10 cellular contexts compared by ENCODE assay signal in genomic region chr22:50548046-50548912, GRCh38. TPM values are rescaled to one million over a fixed set of nuclear protein-coding genes. Genes with fewer than 3 reads are reported as not detected.
A peak's percentile ranks its signal among the peaks of the same experiment; 100 is the strongest.
DNase-seq lines count a peak whose midpoint lies in the region; ATAC-seq and TF ChIP-seq lines count a peak whose summit lies in the region.
"Had no signal": no experiment of that assay in that cellular context is flagged by ENCODE, and none has a peak within 500 bp of the region (broad histone marks: within the 10 kb centered on the region; RNA-seq: fewer than 3 reads in every experiment).

No MANE protein-coding gene starts in this region.

- H4K5ac ChIP-seq in mesendoderm (ENCODE audit: low read length) = no peak overlapping the region

- H3K23ac ChIP-seq in mesendoderm (ENCODE audit: low read length) = no peak overlapping the region

- peaks cover 0 to 48% (median 21%) of the 10 kb centered on the region in 4 donors for H3K4me1 Mint-ChIP-seq in CD4-positive, CD25-positive, alpha-beta regulatory T cell
- H3K4me1 Mint-ChIP-seq in activated naive CD8-positive, alpha-beta T cell (ENCODE audit: low read depth) = peaks cover 40% of the 10 kb centered on the region
- H3K4me1 Mint-ChIP-seq in natural killer cell treated with Interleukin-12 subunit alpha and Interleukin-12 subunit beta and Interleukin-15 and Interleukin-18, amount 100 ng/mL, for 72 hours (ENCODE audit: low read depth in 2 of 2) = peaks cover 26 to 32% of the 10 kb centered on the region in 2 donors

- intact Hi-C loops in OCI-LY7 (cut with micrococcal nuclease; ENCODE audit: unreplicated experiment) = loop anchor here (2.0 kb wide), 1 partner anchor 73 kb away; no protein-coding TSS in a partner anchor

- no peak overlapping the region for H3K56ac ChIP-seq in mesendoderm (ENCODE audit: low read length)

- no peaks in the 10 kb centered on the region for H3K9me2 ChIP-seq in OCI-LY7 (ENCODE audit: insufficient read depth, low read length)

- H3K27me3 Mint-ChIP-seq in CD4-positive, CD25-positive, alpha-beta regulatory T cell = no peaks in the 10 kb centered on the region
- no peaks in the 10 kb centered on the region for H3K27me3 Mint-ChIP-seq in activated naive CD8-positive, alpha-beta T cell
- no peaks in the 10 kb centered on the region for H3K27me3 Mint-ChIP-seq in natural killer cell treated with Interleukin-12 subunit alpha and Interleukin-12 subunit beta and Interleukin-15 and Interleukin-18, amount 100 ng/mL, for 72 hours

- H3K4me3 Mint-ChIP-seq in CD4-positive, CD25-positive, alpha-beta regulatory T cell = peak overlapping the region; percentile 67 to 80 (median 74)
- peak overlapping the region; percentile 75 for H3K4me3 Mint-ChIP-seq in activated naive CD8-positive, alpha-beta T cell
- peak overlapping the region; percentile 30 for H3K4me3 Mint-ChIP-seq in natural killer cell treated with Interleukin-12 subunit alpha and Interleukin-12 subunit beta and Interleukin-15 and Interleukin-18, amount 100 ng/mL, for 72 hours

- BruUV-seq in OCI-LY7 (replicated peaks; lab: Mats Ljungman, UMichigan) = no TSS peak

- H3K4me2 ChIP-seq in OCI-LY7 (ENCODE audit: low read length) (peak overlapping the region; percentile 59), mesendoderm (ENCODE audit: low read length) (no peak overlapping the region)

- POLR2A ChIA-PET in OCI-LY7 (lab: Charles Lee) = interaction anchor here (0.5 to 1.8 kb wide), 5 partner anchors 8 to 39 kb away, joined by 3 to 9 read pairs (median 3); no protein-coding TSS in a partner anchor

- H2BK120ac ChIP-seq in mesendoderm (ENCODE audit: low read depth, low read length) = no peak overlapping the region

- no peaks in the 10 kb centered on the region for H4K20me1 ChIP-seq in OCI-LY7 (ENCODE audit: insufficient read depth, low read length)

- H2BK15ac ChIP-seq in mesendoderm (replicated peaks; ENCODE audit: low read depth) = no peak overlapping the region

- in situ Hi-C loops in ACHN (cut with HindIII; ENCODE audit: low pct_ligation_motif_present, low pct_unique_long_range_greater_than_20kb, low sequenced_read_pairs) = no loop called here

- H3K18ac ChIP-seq in mesendoderm (ENCODE audit: low read length) = no peak overlapping the region

- H3K9me3 Mint-ChIP-seq in CD4-positive, CD25-positive, alpha-beta regulatory T cell = no peaks in the 10 kb centered on the region
- H3K9me3 Mint-ChIP-seq in activated naive CD8-positive, alpha-beta T cell (ENCODE audit: low read depth) = no peaks in the 10 kb centered on the region
- no peaks in the 10 kb centered on the region for H3K9me3 Mint-ChIP-seq in natural killer cell treated with Interleukin-12 subunit alpha and Interleukin-12 subunit beta and Interleukin-15 and Interleukin-18, amount 100 ng/mL, for 72 hours

- TF ChIP-seq CTCF in OCI-LY7 (conservative IDR thresholded peaks at IDR 0.05; ENCODE audit: low read length) = 0 out of 2 replicates have a peak, but pooled peaks have one; percentile 35

- CTCF ChIA-PET in OCI-LY7 (lab: Charles Lee; ENCODE audit: unreplicated experiment) = interaction anchor here (0.5 to 0.9 kb wide), 2 partner anchors 15 to 69 kb away, joined by 3 to 5 read pairs; partner anchors contain the start of gene SYCE3

- peak overlapping the region; percentile 83 for H3K27ac ChIP-seq in CD4-positive, CD25-positive, alpha-beta regulatory T cell (ENCODE audit: insufficient read depth, low read length, poor library complexity, severe bottlenecking)
- H3K27ac ChIP-seq in OCI-LY7 (ENCODE audit: low read depth, low read length, poor library complexity, severe bottlenecking) = no peak overlapping the region
- H3K27ac ChIP-seq in mesendoderm (ENCODE audit: low read depth, low read length) = no peak overlapping the region

- H3K4ac ChIP-seq in mesendoderm (ENCODE audit: low read depth, low read length) = no peak overlapping the region

- H2BK5ac ChIP-seq in mesendoderm (ENCODE audit: low read length) = no peak overlapping the region

- H3K27ac Mint-ChIP-seq in CD4-positive, CD25-positive, alpha-beta regulatory T cell = peak overlapping the region; percentile 72 to 92 (median 92)
- peak overlapping the region; percentile 64 for H3K27ac Mint-ChIP-seq in activated naive CD8-positive, alpha-beta T cell
- H3K27ac Mint-ChIP-seq in natural killer cell treated with Interleukin-12 subunit alpha and Interleukin-12 subunit beta and Interleukin-15 and Interleukin-18, amount 100 ng/mL, for 72 hours = peak overlapping the region; percentile 56 to 78

- no CpG with 5 or more reads among the region's 56 CpGs for WGBS in mesendoderm (ENCODE audit: extremely low coverage, insufficient coverage, low lambda C conversion rate)

- no peak overlapping the region for H4K8ac ChIP-seq in mesendoderm (ENCODE audit: low read depth, low read length)

- no peaks in the 10 kb centered on the region for H3K9me3 ChIP-seq in CD4-positive, CD25-positive, alpha-beta regulatory T cell (ENCODE audit: control insufficient read depth in 2 of 2, low read length in 2 of 2)
- H3K9me3 ChIP-seq in OCI-LY7 (ENCODE audit: low read length) = no peaks in the 10 kb centered on the region

- no peaks in the 10 kb centered on the region for H3K79me1 ChIP-seq in mesendoderm (ENCODE audit: low read length)

- H3K4me3 ChIP-seq in CD4-positive, CD25-positive, alpha-beta regulatory T cell (ENCODE audit: low read depth, low read length) = no peak overlapping the region
- H3K4me3 ChIP-seq in OCI-LY7 (ENCODE audit: low read depth, low read length, poor library complexity, severe bottlenecking) (no peak overlapping the region), mesendoderm (ENCODE audit: low read length) (no peak overlapping the region)

- peak overlapping the region; percentile 51 for H2AFZ ChIP-seq in OCI-LY7 (ENCODE audit: low read length)

- ATAC-seq in CD4-positive, CD25-positive, alpha-beta regulatory T cell (ENCODE audit: low read depth in 2 of 2) = peak; percentile 61 to 66
- peak; percentile 45 to 59 for ATAC-seq in natural killer cell treated with Interleukin-12 subunit alpha and Interleukin-12 subunit beta and Interleukin-15 and Interleukin-18, amount 100 ng/mL, for 72 hours
- no peak for ATAC-seq in HG02798 (IDR thresholded peaks at IDR 0.05; ENCODE audit: poor library complexity, unreplicated experiment)

- H3K36me3 Mint-ChIP-seq in CD4-positive, CD25-positive, alpha-beta regulatory T cell = no peaks in the 10 kb centered on the region
- no peaks in the 10 kb centered on the region for H3K36me3 Mint-ChIP-seq in activated naive CD8-positive, alpha-beta T cell
- no peaks in the 10 kb centered on the region for H3K36me3 Mint-ChIP-seq in natural killer cell treated with Interleukin-12 subunit alpha and Interleukin-12 subunit beta and Interleukin-15 and Interleukin-18, amount 100 ng/mL, for 72 hours

- no peaks in the 10 kb centered on the region for H3K27me3 ChIP-seq in CD4-positive, CD25-positive, alpha-beta regulatory T cell (ENCODE audit: control insufficient read depth, insufficient read depth, low read length)
- H3K27me3 ChIP-seq in mesendoderm (ENCODE audit: insufficient read depth, low read length, poor library complexity) = no peaks in the 10 kb centered on the region

- H3K4me1 ChIP-seq in CD4-positive, CD25-positive, alpha-beta regulatory T cell (ENCODE audit: control insufficient read depth, insufficient read depth, low read length, poor library complexity, severe bottlenecking) = peaks cover 52% of the 10 kb centered on the region
- H3K4me1 ChIP-seq in OCI-LY7 (ENCODE audit: insufficient read depth, low read length, poor library complexity, severe bottlenecking) = peaks cover 35% of the 10 kb centered on the region
- H3K4me1 ChIP-seq in mesendoderm (ENCODE audit: control insufficient read depth, low read depth, low read length) = no peaks in the 10 kb centered on the region

- DNase-seq in CD4-positive, CD25-positive, alpha-beta regulatory T cell = peak; percentile 53 to 77 (median 69)
- DNase-seq in OCI-LY7 (ENCODE audit: low spot score) (peak; percentile 41), NCI-H128 (lab: John Stamatoyannopoulos, UW; ENCODE audit: unreplicated experiment) (no peak), ACHN (no peak), mesendoderm (no peak)
- DNase-seq in natural killer cell treated with Interleukin-12 subunit alpha and Interleukin-12 subunit beta and Interleukin-15 and Interleukin-18, amount 100 ng/mL, for 72 hours (ENCODE audit: low spot score) = peak; percentile 79
- DNase-seq: kidney glomerular epithelial cell, NCI-H510A had no signal

- H3K79me2 ChIP-seq in OCI-LY7 (ENCODE audit: insufficient read depth, low read depth, low read length) (no peaks in the 10 kb centered on the region), mesendoderm (ENCODE audit: control insufficient read depth, insufficient read depth, low read length) (no peaks in the 10 kb centered on the region)

- H3K36me3 ChIP-seq in CD4-positive, CD25-positive, alpha-beta regulatory T cell (ENCODE audit: control insufficient read depth, insufficient read depth, low read length) = no peaks in the 10 kb centered on the region
- no peaks in the 10 kb centered on the region for H3K36me3 ChIP-seq in OCI-LY7 (ENCODE audit: insufficient read depth, low read length)
- H3K36me3 ChIP-seq in mesendoderm (ENCODE audit: control insufficient read depth, insufficient read depth, low read length) = no peaks in the 10 kb centered on the region

- H3K9ac ChIP-seq in mesendoderm (ENCODE audit: low read length) = no peak overlapping the region

- H2AK5ac ChIP-seq in mesendoderm (ENCODE audit: low read length) = no peak overlapping the region

RNA-seq across cellular contexts. Expression of gene KLHDC7B, which starts 2.6 kb away (rescaled TPM):
- total RNA-seq in CD4-positive, CD25-positive, alpha-beta regulatory T cell = 5.9 TPM
- polyA plus RNA-seq in CD4-positive, CD25-positive, alpha-beta regulatory T cell = 10 to 100 TPM in 1 of 4 donors, 1 to 10 TPM in 3; 5.6 to 11.7 (median 8.4) TPM
- 0.08 and 0.25 TPM in 2 replicates for total RNA-seq in OCI-LY7 (2014; rRNA removed; shearing (Covaris generic))
- total RNA-seq in OCI-LY7 (2022) = 0.31 and 0.46 TPM in 2 replicates
- total RNA-seq in natural killer cell treated with Interleukin-12 subunit alpha and Interleukin-12 subunit beta and Interleukin-15 and Interleukin-18, amount 100 ng/mL, for 72 hours = 10 to 100 TPM in 1 of 2 donors, 1 to 10 TPM in 1; 6.5 to 15.2 TPM
- polyA plus RNA-seq in mesendoderm (2013, experiment 1 of 2) = 0.07 TPM
- 0.04 TPM for polyA plus RNA-seq in mesendoderm (2013, experiment 2 of 2)

RNA-seq across cellular contexts. Expression of gene SYCE3, which starts 14.4 kb away (rescaled TPM):
- not detected for total RNA-seq in CD4-positive, CD25-positive, alpha-beta regulatory T cell
- not detected for polyA plus RNA-seq in CD4-positive, CD25-positive, alpha-beta regulatory T cell
- total RNA-seq in OCI-LY7 (2014; rRNA removed; shearing (Covaris generic)) = not detected in 2 replicates
- not detected in 2 replicates for total RNA-seq in OCI-LY7 (2022)
- total RNA-seq in natural killer cell treated with Interleukin-12 subunit alpha and Interleukin-12 subunit beta and Interleukin-15 and Interleukin-18, amount 100 ng/mL, for 72 hours = not detected
- 0.21 TPM for polyA plus RNA-seq in mesendoderm (2013, experiment 1 of 2)
- 0.22 TPM for polyA plus RNA-seq in mesendoderm (2013, experiment 2 of 2)

RNA-seq across cellular contexts. Expression of gene TYMP, which starts 18.5 kb away (rescaled TPM):
- total RNA-seq in CD4-positive, CD25-positive, alpha-beta regulatory T cell = 46.9 TPM
- 10 to 100 TPM; 29.2 to 65.2 (median 44.4) TPM for polyA plus RNA-seq in CD4-positive, CD25-positive, alpha-beta regulatory T cell
- 3.9 and 6.3 TPM in 2 replicates for total RNA-seq in OCI-LY7 (2014; rRNA removed; shearing (Covaris generic))
- 3.8 and 4.0 TPM in 2 replicates for total RNA-seq in OCI-LY7 (2022)
- 100 to 1,000 TPM; 164 to 234 TPM for total RNA-seq in natural killer cell treated with Interleukin-12 subunit alpha and Interleukin-12 subunit beta and Interleukin-15 and Interleukin-18, amount 100 ng/mL, for 72 hours
- polyA plus RNA-seq in mesendoderm (2013, experiment 1 of 2) = 0.24 TPM
- polyA plus RNA-seq in mesendoderm (2013, experiment 2 of 2) = 0.28 TPM

RNA-seq across cellular contexts. Expression of gene SCO2, which starts 22.9 kb away (rescaled TPM):
- total RNA-seq in CD4-positive, CD25-positive, alpha-beta regulatory T cell = 14.6 TPM
- polyA plus RNA-seq in CD4-positive, CD25-positive, alpha-beta regulatory T cell = 10 to 100 TPM in 1 of 4 donors, 1 to 10 TPM in 3; 6.4 to 10.4 (median 7.7) TPM
- total RNA-seq in OCI-LY7 (2014; rRNA removed; shearing (Covaris generic)) = 2.7 and 4.9 TPM in 2 replicates
- 3.9 and 4.1 TPM in 2 replicates for total RNA-seq in OCI-LY7 (2022)
- total RNA-seq in natural killer cell treated with Interleukin-12 subunit alpha and Interleukin-12 subunit beta and Interleukin-15 and Interleukin-18, amount 100 ng/mL, for 72 hours = 10 to 100 TPM; 13.1 to 18.5 TPM
- polyA plus RNA-seq in mesendoderm (2013, experiment 1 of 2) = 0.21 TPM
- not detected for polyA plus RNA-seq in mesendoderm (2013, experiment 2 of 2)

RNA-seq across cellular contexts. Expression of gene CPT1B, which starts 29.9 kb away (rescaled TPM):
- total RNA-seq in CD4-positive, CD25-positive, alpha-beta regulatory T cell = 71.8 TPM
- under 1 TPM in 3 of 4 donors, not detected in 1; 0.25 to 0.76 (median 0.27) TPM for polyA plus RNA-seq in CD4-positive, CD25-positive, alpha-beta regulatory T cell
- total RNA-seq in OCI-LY7 (2014; rRNA removed; shearing (Covaris generic)) = 92.6 and 101 TPM in 2 replicates
- total RNA-seq in OCI-LY7 (2022) = 138 and 162 TPM in 2 replicates
- 100 to 1,000 TPM in 1 of 2 donors, 10 to 100 TPM in 1; 40.3 to 102 TPM for total RNA-seq in natural killer cell treated with Interleukin-12 subunit alpha and Interleukin-12 subunit beta and Interleukin-15 and Interleukin-18, amount 100 ng/mL, for 72 hours
- polyA plus RNA-seq in mesendoderm (2013, experiment 1 of 2) = 11.7 TPM
- polyA plus RNA-seq in mesendoderm (2013, experiment 2 of 2) = 11.4 TPM

Comparison
In these comparisons a context has a peak if more than half of its experiments do, and no peak if none do; other contexts are left out.
1. DNase-seq: peak in CD4-positive, CD25-positive, alpha-beta regulatory T cell (3 of 3), OCI-LY7 (single experiment) and natural killer cell treated with Interleukin-12 subunit alpha and Interleukin-12 subunit beta and Interleukin-15 and Interleukin-18, amount 100 ng/mL, for 72 hours (single experiment); none in NCI-H128 (single experiment), ACHN (single experiment) and mesendoderm (single experiment).
2. Peak in every context shown above with its lines, with median percentiles within 50 percentile points of each other: H3K27ac Mint-ChIP-seq and H3K4me3 Mint-ChIP-seq.